33 cellular contexts compared by ENCODE assay signal in genomic region chr3:43810797-43811196, GRCh38.
"Had no signal": no experiment of that assay in that cellular context is flagged by ENCODE, and none has a peak within 500 bp of the region (broad histone marks: within the 10 kb centered on the region; RNA-seq: fewer than 3 reads in every experiment).

No MANE protein-coding gene starts in this region.

- H3K9me3 Mint-ChIP-seq: nephron; stimulated activated naive CD8-positive, alpha-beta T cell treated with anti-CD3 and anti-CD28 coated beads, Interleukin-15, Interleukin-2, amounts not matched to agents 100 ng/mL and 50 ng/mL, for 24 hours had no signal

- H3K27ac Mint-ChIP-seq: immature natural killer cell; nephron; stimulated activated effector memory CD8-positive, alpha-beta T cell treated with anti-CD3 and anti-CD28 coated beads, Interleukin-12 subunit alpha, Interleukin-12 subunit beta, amount 100 ng/mL, for 72 hours; stimulated activated naive CD8-positive, alpha-beta T cell treated with anti-CD3 and anti-CD28 coated beads, Interleukin-15, Interleukin-2, amounts not matched to agents 100 ng/mL and 50 ng/mL, for 24 hours had no signal

- ATAC-seq: left colon; left lung; lower lobe of right lung; naive thymus-derived CD8-positive, alpha-beta T cell; pancreas; right cardiac atrium; sciatic nerve; stimulated activated effector memory CD8-positive, alpha-beta T cell treated with anti-CD3 and anti-CD28 coated beads, Interleukin-12 subunit alpha, Interleukin-12 subunit beta, amount 100 ng/mL, for 72 hours; upper lobe of right lung had no signal

- DNase-seq: hypothalamus; immature natural killer cell; islet precursor cell; kidney glomerular epithelial cell; left colon; left lung; lower lobe of right lung; mammary epithelial cell; mesenchymal stem cell; naive thymus-derived CD8-positive, alpha-beta T cell; nucleus accumbens; pancreas; posterior cingulate gyrus; retina; right cardiac atrium; stimulated activated CD4-positive, alpha-beta T cell treated with anti-CD3 and anti-CD28 coated beads, Interleukin-12 subunit alpha, Interleukin-12 subunit beta, amount 100 ng/mL, for 4 hours; stimulated activated CD4-positive, alpha-beta T cell treated with anti-CD3 and anti-CD28 coated beads, Interleukin-15, amount 100 ng/mL, for 24 hours; stimulated activated CD4-positive, alpha-beta T cell treated with anti-CD3 and anti-CD28 coated beads, Interleukin-2, amount 100 ng/mL, for 24 hours; stimulated activated CD4-positive, alpha-beta T cell treated with anti-CD3 and anti-CD28 coated beads, Interleukin-4, amount 100 ng/mL, for 1 hour; stimulated activated naive CD4-positive, alpha-beta T cell; tibial artery; trophoblast cell; upper lobe of right lung had no signal

- H3K27me3 ChIP-seq: left lung, pancreas, suprapubic skin, tibial artery, upper lobe of right lung had no signal

- H3K4me3 Mint-ChIP-seq: immature natural killer cell; naive thymus-derived CD8-positive, alpha-beta T cell; nephron; neural crest cell; stimulated activated effector memory CD8-positive, alpha-beta T cell treated with anti-CD3 and anti-CD28 coated beads, Interleukin-12 subunit alpha, Interleukin-12 subunit beta, amount 100 ng/mL, for 72 hours; stimulated activated naive CD8-positive, alpha-beta T cell treated with anti-CD3 and anti-CD28 coated beads, Interleukin-15, Interleukin-2, amounts not matched to agents 100 ng/mL and 50 ng/mL, for 24 hours had no signal

- H3K4me3 ChIP-seq: left lung, lower lobe of right lung, pancreas, prostate gland, skin epidermis, suprapubic skin, thoracic aorta, tibial artery, upper lobe of right lung had no signal

- H3K4me1 Mint-ChIP-seq: immature natural killer cell; nephron; neural crest cell; stimulated activated effector memory CD8-positive, alpha-beta T cell treated with anti-CD3 and anti-CD28 coated beads, Interleukin-12 subunit alpha, Interleukin-12 subunit beta, amount 100 ng/mL, for 72 hours had no signal

- H3K27ac ChIP-seq: left lung, lower lobe of right lung, pancreas, prostate gland, skin epidermis, suprapubic skin, thoracic aorta, tibial artery, upper lobe of right lung had no signal

- H3K36me3 ChIP-seq: left lung, lower lobe of right lung, pancreas, prostate gland, suprapubic skin, thoracic aorta, tibial artery, upper lobe of right lung had no signal

- H3K4me1 ChIP-seq: left lung, lower lobe of right lung, pancreas, prostate gland, suprapubic skin, tibial artery, upper lobe of right lung had no signal

- FAIRE-seq: pancreas, urothelium cell line had no signal

- H3K36me3 Mint-ChIP-seq: immature natural killer cell; stimulated activated effector memory CD8-positive, alpha-beta T cell treated with anti-CD3 and anti-CD28 coated beads, Interleukin-12 subunit alpha, Interleukin-12 subunit beta, amount 100 ng/mL, for 72 hours had no signal
